ENCODE assay signal across 16 cellular contexts in genomic region chr14:91325211-91325610, GRCh38.
A peak's percentile ranks its signal among the peaks of the same experiment; 100 is the strongest.
DNase-seq lines count a peak whose midpoint lies in the region; ATAC-seq and TF ChIP-seq lines count a peak whose summit lies in the region.
"Had no signal": no experiment of that assay in that cellular context is flagged by ENCODE, and none has a peak within 500 bp of the region (broad histone marks: within the 10 kb centered on the region; RNA-seq: fewer than 3 reads in every experiment).

No MANE protein-coding gene starts in this region.

- H3K27ac Mint-ChIP-seq in activated naive CD4-positive, alpha-beta T cell treated with anti-CD3 and anti-CD28 coated beads, Interleukin-2, amount 50 U/mL, for 24 hours = peak overlapping the region; percentile 99
- H3K27ac Mint-ChIP-seq in stimulated activated naive B cell treated with anti-CD40 and anti-IgM and Interleukin-4, amounts not matched to agents 10 μg/mL and 1 μg/mL and 100 μg/mL, for 72 hours = peak overlapping the region; percentile 100

- no peak overlapping the region for H3K4me3 ChIP-seq in OCI-LY3 (ENCODE audit: low read length)
- no peak overlapping the region for H3K4me3 ChIP-seq in effector memory CD4-positive, alpha-beta T cell (ENCODE audit: insufficient read depth, low read depth, low read length, poor library complexity, severe bottlenecking)
- no peak overlapping the region for H3K4me3 ChIP-seq in tibial nerve
- H3K4me3 ChIP-seq: lung had no signal

- H4K20me1 ChIP-seq in OCI-LY3 (ENCODE audit: insufficient read depth, low read length) = peaks cover 16% of the 10 kb centered on the region

- H3K27me3 Mint-ChIP-seq in activated naive CD4-positive, alpha-beta T cell treated with anti-CD3 and anti-CD28 coated beads, Interleukin-2, amount 50 U/mL, for 24 hours = no peaks in the 10 kb centered on the region
- H3K27me3 Mint-ChIP-seq in stimulated activated naive B cell treated with anti-CD40 and anti-IgM and Interleukin-4, amounts not matched to agents 10 μg/mL and 1 μg/mL and 100 μg/mL, for 72 hours = no peaks in the 10 kb centered on the region

- no peak for DNase-seq in activated naive CD4-positive, alpha-beta T cell treated with Interleukin-2 at 50 U/mL for 16 hours
- no peak for DNase-seq in effector memory CD4-positive, alpha-beta T cell
- DNase-seq in stimulated activated naive B cell treated with anti-CD40 and anti-IgM and Interleukin-4, amounts not matched to agents 10 μg/mL and 1 μg/mL and 100 μg/mL, for 72 hours = no peak
- DNase-seq in tibial nerve (ENCODE audit: low spot score in 2 of 2) = no peak
- no peak for DNase-seq in effector CD4-positive, alpha-beta T cell
- DNase-seq: activated T-cell treated with anti-CD3 and anti-CD28 coated beads, Interleukin-2, amount 50 U/mL, for 48 hours; central memory CD4-positive, alpha-beta T cell; GDM1; hippocampal formation; NCI-H1092 treated with DMSO at 0.1 percent for 48 hours; NCI-H510A treated with DMSO at 0.1 percent for 48 hours; psoas muscle had no signal

- peaks cover 14% of the 10 kb centered on the region; the same call in 1 of the 2 replicates for H3K79me2 ChIP-seq in OCI-LY3 (ENCODE audit: low read length)

- no peak for TF ChIP-seq EP300 in tibial nerve (IDR thresholded peaks at IDR 0.05)

- H3K4me1 ChIP-seq in OCI-LY3 (ENCODE audit: low read length) = peaks cover 52% of the 10 kb centered on the region
- H3K4me1 ChIP-seq in effector memory CD4-positive, alpha-beta T cell (ENCODE audit: control insufficient read depth, insufficient read depth, low read length, poor library complexity, severe bottlenecking) = peaks cover 36% of the 10 kb centered on the region
- peaks cover 0 to 16% (median 8%) of the 10 kb centered on the region in 4 donors for H3K4me1 ChIP-seq in tibial nerve
- H3K4me1 ChIP-seq: psoas muscle had no signal

- no peak overlapping the region for H3K9ac ChIP-seq in OCI-LY3 (ENCODE audit: low read length)

- H3K9me3 Mint-ChIP-seq in activated naive CD4-positive, alpha-beta T cell treated with anti-CD3 and anti-CD28 coated beads, Interleukin-2, amount 50 U/mL, for 24 hours = no peaks in the 10 kb centered on the region
- no peaks in the 10 kb centered on the region for H3K9me3 Mint-ChIP-seq in stimulated activated naive B cell treated with anti-CD40 and anti-IgM and Interleukin-4, amounts not matched to agents 10 μg/mL and 1 μg/mL and 100 μg/mL, for 72 hours

- no peak for ATAC-seq in stimulated activated naive B cell treated with anti-CD40 and anti-IgM and Interleukin-4, amounts not matched to agents 10 μg/mL and 1 μg/mL and 100 μg/mL, for 72 hours (replicated peaks)
- no peak for ATAC-seq in GM19455 (IDR thresholded peaks at IDR 0.05; ENCODE audit: unreplicated experiment)

- H3K9me3 ChIP-seq in OCI-LY3 (ENCODE audit: insufficient read depth, low read length) (no peaks in the 10 kb centered on the region), tibial nerve (no peaks in the 10 kb centered on the region)
- H3K9me3 ChIP-seq in effector memory CD4-positive, alpha-beta T cell (ENCODE audit: control insufficient read depth, low read length) = no peaks in the 10 kb centered on the region
- H3K9me3 ChIP-seq: psoas muscle had no signal

- TF ChIP-seq POLR2A in tibial nerve (IDR thresholded peaks at IDR 0.05) = no peak

- H3K27me3 ChIP-seq in OCI-LY3 (ENCODE audit: low read depth, low read length) = no peaks in the 10 kb centered on the region
- H3K27me3 ChIP-seq in effector memory CD4-positive, alpha-beta T cell (replicated peaks; ENCODE audit: control insufficient read depth, insufficient read depth, low read length, poor library complexity, severe bottlenecking) = no peaks in the 10 kb centered on the region
- no peaks in the 10 kb centered on the region for H3K27me3 ChIP-seq in tibial nerve

- 67 to 83% methylated on average over 7 of the region's 7 CpGs for WGBS in tibial nerve, 2 donors

- peak overlapping the region; percentile 90 for H3K27ac ChIP-seq in OCI-LY3 (ENCODE audit: low read length)
- H3K27ac ChIP-seq in effector memory CD4-positive, alpha-beta T cell (ENCODE audit: insufficient read depth, low read length, poor library complexity, severe bottlenecking) = peak overlapping the region; percentile 93
- peak overlapping the region in 2 of 4 donors; percentile 68 to 80 for H3K27ac ChIP-seq in tibial nerve

- H3K4me2 ChIP-seq in OCI-LY3 (ENCODE audit: low read length) = peak overlapping the region; percentile 75; the same call in 1 of the 2 replicates

- TF ChIP-seq CTCF in OCI-LY3 (IDR thresholded peaks at IDR 0.05; ENCODE audit: low read depth, low read length) = no peak
- TF ChIP-seq CTCF in tibial nerve (IDR thresholded peaks at IDR 0.05) = no peak

- H3K36me3 Mint-ChIP-seq in activated naive CD4-positive, alpha-beta T cell treated with anti-CD3 and anti-CD28 coated beads, Interleukin-2, amount 50 U/mL, for 24 hours = peaks cover 7% of the 10 kb centered on the region
- peaks cover 39 to 73% of the 10 kb centered on the region in 2 donors for H3K36me3 Mint-ChIP-seq in stimulated activated naive B cell treated with anti-CD40 and anti-IgM and Interleukin-4, amounts not matched to agents 10 μg/mL and 1 μg/mL and 100 μg/mL, for 72 hours

- no peak overlapping the region for H2AFZ ChIP-seq in OCI-LY3 (ENCODE audit: low read depth, low read length)

- H3K4me1 Mint-ChIP-seq in activated naive CD4-positive, alpha-beta T cell treated with anti-CD3 and anti-CD28 coated beads, Interleukin-2, amount 50 U/mL, for 24 hours = peaks cover 84% of the 10 kb centered on the region
- H3K4me1 Mint-ChIP-seq in stimulated activated naive B cell treated with anti-CD40 and anti-IgM and Interleukin-4, amounts not matched to agents 10 μg/mL and 1 μg/mL and 100 μg/mL, for 72 hours = peaks cover 57 to 90% of the 10 kb centered on the region in 2 donors

- H3K36me3 ChIP-seq in OCI-LY3 (replicated peaks; ENCODE audit: low read depth, low read length) (peaks cover 57% of the 10 kb centered on the region), tibial nerve (no peaks in the 10 kb centered on the region)
- peaks cover 77% of the 10 kb centered on the region for H3K36me3 ChIP-seq in effector memory CD4-positive, alpha-beta T cell (ENCODE audit: control insufficient read depth, insufficient read depth, low read length)

- peak overlapping the region; percentile 90 for H3K4me3 Mint-ChIP-seq in activated naive CD4-positive, alpha-beta T cell treated with anti-CD3 and anti-CD28 coated beads, Interleukin-2, amount 50 U/mL, for 24 hours
- H3K4me3 Mint-ChIP-seq in stimulated activated naive B cell treated with anti-CD40 and anti-IgM and Interleukin-4, amounts not matched to agents 10 μg/mL and 1 μg/mL and 100 μg/mL, for 72 hours = peak overlapping the region; percentile 28 to 53
